22 cellular contexts compared by ENCODE assay signal in genomic region chr15:66739287-66739686, GRCh38. TPM values are rescaled to one million over a fixed set of nuclear protein-coding genes. Genes with fewer than 3 reads are reported as not detected.
DNase-seq lines count a peak whose midpoint lies in the region; ATAC-seq and TF ChIP-seq lines count a peak whose summit lies in the region.
"Had no signal": no experiment of that assay in that cellular context is flagged by ENCODE, and none has a peak within 500 bp of the region (broad histone marks: within the 10 kb centered on the region; RNA-seq: fewer than 3 reads in every experiment).

No MANE protein-coding gene starts in this region.

- no peak for TF ChIP-seq POLR2A in body of pancreas (IDR thresholded peaks at IDR 0.05)

- H3F3A ChIP-seq in OCI-LY1 (ENCODE audit: insufficient read depth, low read length): no peaks in the 10 kb centered on the region

- H3K9me3 ChIP-seq in OCI-LY1 (ENCODE audit: low read length) (no peaks in the 10 kb centered on the region), A673 (ENCODE audit: low read depth, low read length, poor library complexity, severe bottlenecking) (no peaks in the 10 kb centered on the region), body of pancreas (no peaks in the 10 kb centered on the region)

- H3K27ac ChIP-seq in OCI-LY1 (ENCODE audit: low read depth, low read length, poor library complexity, severe bottlenecking) (peak overlapping the region; percentile 79), A673 (ENCODE audit: low read depth, low read length, poor library complexity, severe bottlenecking) (no peak overlapping the region), body of pancreas (no peak overlapping the region)
- H3K27ac ChIP-seq: 22Rv1, GM23248, RWPE1 had no signal

- no peak for ATAC-seq in body of pancreas

- no peak overlapping the region for H2AFZ ChIP-seq in OCI-LY1 (ENCODE audit: low read length)
- H2AFZ ChIP-seq: GM23248 had no signal

- CTCF ChIA-PET in A673 (lab: Charles Lee): no interaction called here

- intact Hi-C loops in posterior vena cava (cut with DNase I): no loop called here
- intact Hi-C loops in A673 (cut with micrococcal nuclease; ENCODE audit: unreplicated experiment): no loop called here
- intact Hi-C loops in body of pancreas (cut with DNase I): no loop called here

- H3K9ac ChIP-seq in OCI-LY1 (ENCODE audit: low read length): no peak overlapping the region; the same call in 1 of the 2 replicates
- H3K9ac ChIP-seq: GM23248 had no signal

- peak overlapping the region; percentile 22; the same call in 1 of the 2 replicates for H3K4me2 ChIP-seq in OCI-LY1 (ENCODE audit: low read length)

- TF ChIP-seq CTCF in OCI-LY1 (IDR thresholded peaks at IDR 0.05; ENCODE audit: low read length) (no peak), A673 (conservative IDR thresholded peaks at IDR 0.05; ENCODE audit: low read depth, low read length) (no peak), body of pancreas (IDR thresholded peaks at IDR 0.05) (no peak)

- H3K4me3 ChIP-seq in OCI-LY1 (ENCODE audit: low read depth, low read length, poor library complexity, severe bottlenecking) (no peak overlapping the region), A673 (ENCODE audit: low read depth, low read length, poor library complexity, severe bottlenecking) (no peak overlapping the region), body of pancreas (no peak overlapping the region)
- H3K4me3 ChIP-seq: GM23248 had no signal

- no peaks in the 10 kb centered on the region for H4K20me1 ChIP-seq in OCI-LY1 (ENCODE audit: insufficient read depth, low read length)

- peaks cover 83% of the 10 kb centered on the region for H3K4me1 ChIP-seq in OCI-LY1 (ENCODE audit: insufficient read depth, low read length, severe bottlenecking)
- H3K4me1 ChIP-seq in A673 (ENCODE audit: insufficient read depth, low read length, poor library complexity, severe bottlenecking): peaks cover 14% of the 10 kb centered on the region
- peaks cover 3% of the 10 kb centered on the region for H3K4me1 ChIP-seq in body of pancreas

- H3K27me3 ChIP-seq in OCI-LY1 (ENCODE audit: insufficient read depth, low read length) (no peaks in the 10 kb centered on the region), A673 (replicated peaks; ENCODE audit: insufficient read depth, low read depth, low read length, poor library complexity) (no peaks in the 10 kb centered on the region), body of pancreas (no peaks in the 10 kb centered on the region)

- BruUV-seq in A673 (replicated peaks; lab: Mats Ljungman, UMichigan): no TSS peak

- peaks cover 8% of the 10 kb centered on the region; the same call in 1 of the 2 replicates for H3K36me3 ChIP-seq in OCI-LY1 (ENCODE audit: insufficient read depth, low read length)
- peaks cover 9% of the 10 kb centered on the region for H3K36me3 ChIP-seq in A673 (ENCODE audit: insufficient read depth, low read length, poor library complexity, severe bottlenecking)
- no peaks in the 10 kb centered on the region for H3K36me3 ChIP-seq in body of pancreas (replicated peaks in 1 of 2; ENCODE audit: insufficient read depth in 1 of 2, low read depth in 2 of 2)

- H3K79me2 ChIP-seq in OCI-LY1 (ENCODE audit: insufficient read depth, low read length): no peaks in the 10 kb centered on the region

- no peaks in the 10 kb centered on the region for H3K9me2 ChIP-seq in OCI-LY1 (ENCODE audit: low read depth, low read length)

- POLR2A ChIA-PET in A673 (lab: Charles Lee; ENCODE audit: low non-redundant PET): no interaction called here

- DNase-seq in NCI-H524 (lab: John Stamatoyannopoulos, UW) (peak; percentile 2 to 17), NCI-H524 treated with DMSO at 0.1 percent for 48 hours (lab: John Stamatoyannopoulos, UW) (no peak), DMS79 (lab: John Stamatoyannopoulos, UW) (peak; percentile 64), posterior vena cava (ENCODE audit: low spot score) (peak; percentile 50), A673 (ENCODE audit: low spot score) (no peak), AG08396 (ENCODE audit: low spot score) (no peak), body of pancreas (no peak)
- DNase-seq: ACHN; CD4-positive, CD25-positive, alpha-beta regulatory T cell; DMS153; GM23248; H7; Kasumi-1; NCI-H1092 treated with DMSO at 0.1 percent for 48 hours; NCI-H1436; NCI-H2081 treated with DMSO at 0.1 percent for 48 hours; NCI-H748 treated with DMSO at 0.1 percent for 48 hours; NK-92 treated with Interleukin-12 subunit alpha and Interleukin-12 subunit beta, amount 100 ng/mL, for 24 hours; SHP77 had no signal

- WGBS in body of pancreas, 2 donors: 87 to 88% methylated on average over 5 to 6 of the region's 6 CpGs

RNA-seq across cellular contexts. Expression of gene SMAD6, which starts 37.3 kb away (rescaled TPM):
- total RNA-seq in posterior vena cava: 10 to 100 TPM; 17.4 to 18.4 TPM
- total RNA-seq in A673 (2021): 50.1 and 63.9 TPM in 2 replicates
- total RNA-seq in body of pancreas: 10 to 100 TPM; 14.0 to 25.4 TPM

Comparison
In these comparisons a context has a peak if more than half of its experiments do, and no peak if none do; other contexts are left out.
1. DNase-seq: peak in NCI-H524 (2 of 2), DMS79 (single experiment) and posterior vena cava (single experiment); none in NCI-H524 treated with DMSO at 0.1 percent for 48 hours (single experiment), A673 (single experiment), AG08396 (single experiment) and body of pancreas (0 of 4).